ENCODE assay signal across 26 cellular contexts in the genomic region with DNA sequence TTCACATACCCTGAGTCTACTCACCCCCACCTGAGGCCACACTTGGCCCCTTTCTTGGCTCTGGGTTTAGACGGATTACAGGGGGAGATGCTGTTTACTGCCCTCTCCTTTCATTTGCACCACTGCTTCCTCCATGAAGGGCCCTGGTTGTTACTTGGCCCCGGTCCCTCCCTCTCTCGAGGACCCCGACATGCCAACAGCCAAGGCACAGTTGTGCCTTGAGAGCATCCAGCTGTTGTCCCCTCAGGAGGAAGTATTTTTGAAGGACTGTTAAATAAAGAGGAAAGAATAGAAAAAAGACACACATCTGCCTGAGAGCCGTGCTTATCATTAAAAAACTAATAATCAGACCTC. TPM values are rescaled to one million over a fixed set of nuclear protein-coding genes. Genes with fewer than 3 reads are reported as not detected.
A peak's percentile ranks its signal among the peaks of the same experiment; 100 is the strongest.
DNase-seq lines count a peak whose midpoint lies in the region; ATAC-seq, FAIRE-seq and TF ChIP-seq lines count a peak whose summit lies in the region.
"Had no signal": no experiment of that assay in that cellular context is flagged by ENCODE, and none has a peak within 500 bp of the region (broad histone marks: within the 10 kb centered on the region; RNA-seq: fewer than 3 reads in every experiment).

No MANE protein-coding gene starts in this region.

- no peak overlapping the region for H2AFZ ChIP-seq in astrocyte (ENCODE audit: low read depth, low read length)
- H2AFZ ChIP-seq in mesenchymal stem cell (ENCODE audit: low read depth, low read length): no peak overlapping the region

- peak overlapping the region; percentile 44 to 95 for H3K18ac ChIP-seq in mesenchymal stem cell (ENCODE audit: low read depth in 1 of 2, low read length in 2 of 2)

- H2AK5ac ChIP-seq in mesenchymal stem cell (ENCODE audit: low read length, severe bottlenecking): peak overlapping the region; percentile 95

- no peak for TF ChIP-seq EP300 in transverse colon (IDR thresholded peaks at IDR 0.05; ENCODE audit: low read depth)

- TF ChIP-seq POLR2A in breast epithelium (IDR thresholded peaks at IDR 0.05) (no peak), transverse colon (IDR thresholded peaks at IDR 0.05) (no peak), GM18505 (IDR thresholded peaks at IDR 0.05; ENCODE audit: borderline replicate concordance, extremely low read depth, insufficient read depth, insufficient read length) (no peak)

- H3K4me1 Mint-ChIP-seq in MCF 10A (ENCODE audit: insufficient read depth, unreplicated experiment) (peaks cover 13% of the 10 kb centered on the region), astrocyte (ENCODE audit: low read depth, unreplicated experiment) (peaks cover 47% of the 10 kb centered on the region)
- H3K4me1 Mint-ChIP-seq: activated CD4-positive, alpha-beta memory T cell treated with anti-CD3 and anti-CD28 coated beads, Interleukin-2, amount 10 ng/mL, durations not matched to agents 7 days and 5 days; activated naive CD8-positive, alpha-beta T cell treated with anti-CD3 and anti-CD28 coated beads, Interleukin-2, amount 50 U/mL, for 24 hours; B cell; T-cell had no signal

- H3K27ac Mint-ChIP-seq in MCF 10A (ENCODE audit: low read depth, unreplicated experiment) (peak overlapping the region; percentile 54), astrocyte (ENCODE audit: unreplicated experiment) (peak overlapping the region; percentile 91)
- H3K27ac Mint-ChIP-seq: activated CD4-positive, alpha-beta memory T cell treated with anti-CD3 and anti-CD28 coated beads, Interleukin-2, amount 10 ng/mL, durations not matched to agents 7 days and 5 days; activated naive CD8-positive, alpha-beta T cell treated with anti-CD3 and anti-CD28 coated beads, Interleukin-2, amount 50 U/mL, for 24 hours; B cell; T-cell had no signal

- peaks cover 84% of the 10 kb centered on the region for H3K36me3 Mint-ChIP-seq in MCF 10A (ENCODE audit: insufficient read depth, unreplicated experiment)
- peaks cover 39% of the 10 kb centered on the region for H3K36me3 Mint-ChIP-seq in astrocyte (ENCODE audit: low read depth, unreplicated experiment)
- H3K36me3 Mint-ChIP-seq: T-cell had no signal

- FAIRE-seq in astrocyte (lab: Jason Lieb, UNC): no peak
- FAIRE-seq in pancreas (lab: Jason Lieb, UNC): no peak
- FAIRE-seq: bronchial epithelial cell, islet of Langerhans had no signal

- no peaks in the 10 kb centered on the region for H3K36me3 ChIP-seq in breast epithelium
- H3K36me3 ChIP-seq in astrocyte (ENCODE audit: insufficient read depth, low read length): peaks cover 11% of the 10 kb centered on the region
- peaks cover 20 to 58% of the 10 kb centered on the region in 2 experiments for H3K36me3 ChIP-seq in mesenchymal stem cell (ENCODE audit: control insufficient read depth in 1 of 2, insufficient read depth in 2 of 2, low read depth in 1 of 2, low read length in 2 of 2)
- H3K36me3 ChIP-seq in transverse colon: peaks cover 0 to 15% (median 4%) of the 10 kb centered on the region in 4 donors
- no peaks in the 10 kb centered on the region for H3K36me3 ChIP-seq in pancreas
- H3K36me3 ChIP-seq: neutrophil had no signal

- in situ Hi-C loops in transverse colon (cut with MboI; ENCODE audit: low pct_ligation_motif_present in 1 of 4, low pct_unique_long_range_greater_than_20kb in 1 of 4, low sequenced_read_pairs in 3 of 4): no loop called here

- H3K9me3 ChIP-seq in breast epithelium (no peaks in the 10 kb centered on the region), astrocyte (ENCODE audit: insufficient read depth, low read depth, low read length) (no peaks in the 10 kb centered on the region), mesenchymal stem cell (ENCODE audit: control insufficient read depth, low read length) (no peaks in the 10 kb centered on the region), transverse colon (no peaks in the 10 kb centered on the region), pancreas (no peaks in the 10 kb centered on the region)
- H3K9me3 ChIP-seq: neutrophil had no signal

- peak overlapping the region; percentile 17 for H2BK15ac ChIP-seq in mesenchymal stem cell (ENCODE audit: low read depth, poor library complexity, severe bottlenecking)

- no peak overlapping the region for H3K4me2 ChIP-seq in astrocyte (ENCODE audit: low read length)
- H3K4me2 ChIP-seq in mesenchymal stem cell (ENCODE audit: low read length, poor library complexity, severe bottlenecking): no peak overlapping the region

- H2BK120ac ChIP-seq in mesenchymal stem cell (ENCODE audit: low read depth, low read length): peak overlapping the region; percentile 44

- BruUV-seq in MCF 10A (replicated peaks; lab: Mats Ljungman, UMichigan): no TSS peak

- H3K14ac ChIP-seq in mesenchymal stem cell (ENCODE audit: low read length in 2 of 2): no peak overlapping the region

- peak overlapping the region; percentile 98 for H4K91ac ChIP-seq in mesenchymal stem cell (ENCODE audit: low read length)

- intact Hi-C loops in MCF 10A (cut with micrococcal nuclease) (no loop called here), breast epithelium (cut with DNase I; ENCODE audit: low total_unique reads) (loop anchor here (2.0 kb wide), 1 partner anchor 75 kb away; no protein-coding TSS in a partner anchor), transverse colon (cut with DNase I; ENCODE audit: low total_unique reads) (no loop called here), pancreas (cut with DNase I) (no loop called here)

- H3K27me3 Mint-ChIP-seq in MCF 10A (ENCODE audit: insufficient read depth, unreplicated experiment) (no peaks in the 10 kb centered on the region), astrocyte (ENCODE audit: low read depth, unreplicated experiment) (no peaks in the 10 kb centered on the region)
- H3K27me3 Mint-ChIP-seq: activated naive CD8-positive, alpha-beta T cell treated with anti-CD3 and anti-CD28 coated beads, Interleukin-2, amount 50 U/mL, for 24 hours had no signal

- H3K79me1 ChIP-seq in mesenchymal stem cell (replicated peaks; ENCODE audit: low read length, poor library complexity, severe bottlenecking): peaks cover 17% of the 10 kb centered on the region

- peaks cover 2% of the 10 kb centered on the region for H4K20me1 ChIP-seq in astrocyte (ENCODE audit: insufficient read depth, low read length)

- H3K4me3 ChIP-seq in breast epithelium (no peak overlapping the region), astrocyte (ENCODE audit: insufficient read depth, low read depth, low read length) (no peak overlapping the region), mesenchymal stem cell (ENCODE audit: insufficient read depth in 1 of 2, low read depth in 1 of 2, low read length in 2 of 2) (peak overlapping the region in 1 of 2 experiments; percentile 32), transverse colon (no peak overlapping the region), pancreas (no peak overlapping the region)

- H3K4me3 Mint-ChIP-seq in MCF 10A (ENCODE audit: unreplicated experiment): no peak overlapping the region
- H3K4me3 Mint-ChIP-seq in astrocyte (ENCODE audit: unreplicated experiment): peak overlapping the region; percentile 54
- H3K4me3 Mint-ChIP-seq: activated CD4-positive, alpha-beta memory T cell treated with anti-CD3 and anti-CD28 coated beads, Interleukin-2, amount 10 ng/mL, durations not matched to agents 7 days and 5 days; activated naive CD8-positive, alpha-beta T cell treated with anti-CD3 and anti-CD28 coated beads, Interleukin-2, amount 50 U/mL, for 24 hours; B cell; T-cell had no signal

- no peak overlapping the region for H3K23ac ChIP-seq in mesenchymal stem cell (ENCODE audit: low read length in 2 of 2)

- H3K4me1 ChIP-seq in breast epithelium (no peaks in the 10 kb centered on the region), astrocyte (ENCODE audit: insufficient read depth, low read length) (peaks cover 44% of the 10 kb centered on the region), mesenchymal stem cell (ENCODE audit: control insufficient read depth, insufficient read depth, low read depth, low read length) (peaks cover 33% of the 10 kb centered on the region), transverse colon (peaks cover 3 to 25% (median 14%) of the 10 kb centered on the region in 4 donors), pancreas (no peaks in the 10 kb centered on the region)

- no peak for TF ChIP-seq CTCF in MCF 10A (IDR thresholded peaks at IDR 0.05; ENCODE audit: unreplicated experiment)
- no peak for TF ChIP-seq CTCF in breast epithelium (IDR thresholded peaks at IDR 0.05)
- no peak for TF ChIP-seq CTCF in astrocyte (IDR thresholded peaks at IDR 0.05; ENCODE audit: insufficient read depth, low read depth, low read length)
- no peak for TF ChIP-seq CTCF in transverse colon (IDR thresholded peaks at IDR 0.05)
- TF ChIP-seq CTCF in pancreas (IDR thresholded peaks at IDR 0.05): no peak

- no peaks in the 10 kb centered on the region for H3K9me3 Mint-ChIP-seq in MCF 10A (ENCODE audit: unreplicated experiment)
- H3K9me3 Mint-ChIP-seq in astrocyte (ENCODE audit: unreplicated experiment): no peaks in the 10 kb centered on the region
- H3K9me3 Mint-ChIP-seq: activated CD4-positive, alpha-beta memory T cell treated with anti-CD3 and anti-CD28 coated beads, Interleukin-2, amount 10 ng/mL, durations not matched to agents 7 days and 5 days; activated naive CD8-positive, alpha-beta T cell treated with anti-CD3 and anti-CD28 coated beads, Interleukin-2, amount 50 U/mL, for 24 hours; T-cell had no signal

- peak overlapping the region; percentile 97 to 99 for H2BK12ac ChIP-seq in mesenchymal stem cell (ENCODE audit: low read length in 2 of 2)

- CTCF ChIA-PET in MCF 10A (lab: Yijun Ruan, JAX): no interaction called here

- DNase-seq in MCF 10A (ENCODE audit: unreplicated experiment): no peak
- no peak for DNase-seq in breast epithelium (ENCODE audit: low spot score in 2 of 2)
- no peak for DNase-seq in astrocyte (ENCODE audit: low read depth)
- no peak for DNase-seq in mesenchymal stem cell
- DNase-seq in transverse colon: no peak
- DNase-seq in pancreas: no peak
- DNase-seq in superior temporal gyrus (ENCODE audit: extremely low spot score): no peak
- DNase-seq: activated CD4-positive, alpha-beta memory T cell treated with anti-CD3 and anti-CD28 coated beads, Interleukin-2, amount 10 ng/mL, durations not matched to agents 7 days and 5 days; activated gamma-delta T cell; activated naive CD8-positive, alpha-beta T cell treated with anti-CD3 and anti-CD28 coated beads, Interleukin-2, amount 50 U/mL, for 24 hours; DMS53; foreskin keratinocyte; GDM1; hypothalamus; KG1; mammary epithelial cell; NCI-H1436 treated with DMSO at 0.1 percent for 48 hours; NCI-H526 treated with DMSO at 0.1 percent for 48 hours; T-cell had no signal

- H3K4ac ChIP-seq in mesenchymal stem cell (ENCODE audit: low read depth in 1 of 2, low read length in 2 of 2): peak overlapping the region; percentile 96 to 97

- H3K9ac ChIP-seq in astrocyte (ENCODE audit: low read length): no peak overlapping the region
- H3K9ac ChIP-seq in mesenchymal stem cell (ENCODE audit: low read length): peak overlapping the region; percentile 68

- 92% methylated on average over 4 of the region's 5 CpGs for WGBS in mesenchymal stem cell
- WGBS in transverse colon (ENCODE audit: low coverage in 1 of 2), 2 donors: 88 to 89% methylated on average over 5 of the region's 5 CpGs
- 94 to 99% methylated on average over 5 of the region's 5 CpGs for WGBS in pancreas, 2 donors

- H3K27ac ChIP-seq in breast epithelium: peak overlapping the region in 1 of 2 donors; percentile 85
- H3K27ac ChIP-seq in astrocyte (ENCODE audit: low read depth, low read length): no peak overlapping the region
- peak overlapping the region; percentile 97 for H3K27ac ChIP-seq in mesenchymal stem cell (ENCODE audit: low read length, poor library complexity, severe bottlenecking)
- peak overlapping the region; percentile 13 to 71 (median 66) for H3K27ac ChIP-seq in transverse colon
- no peak overlapping the region for H3K27ac ChIP-seq in pancreas
- H3K27ac ChIP-seq: 22Rv1, foreskin keratinocyte, neutrophil had no signal

- H4K8ac ChIP-seq in mesenchymal stem cell (ENCODE audit: low read length): peak overlapping the region; percentile 62

- peak overlapping the region; percentile 71 for H2BK5ac ChIP-seq in mesenchymal stem cell (ENCODE audit: low read depth, low read length, poor library complexity, severe bottlenecking)

- H3K27me3 ChIP-seq in breast epithelium (no peaks in the 10 kb centered on the region), astrocyte (ENCODE audit: insufficient read depth, low read length) (no peaks in the 10 kb centered on the region), mesenchymal stem cell (ENCODE audit: control insufficient read depth in 1 of 2, insufficient read depth in 1 of 2, low read length in 2 of 2) (no peaks in the 10 kb centered on the region), transverse colon (no peaks in the 10 kb centered on the region), pancreas (no peaks in the 10 kb centered on the region)
- H3K27me3 ChIP-seq: foreskin keratinocyte, neutrophil had no signal

- POLR2A ChIA-PET in MCF 10A (lab: Yijun Ruan, JAX): no interaction called here

- ATAC-seq in pancreas (no peak), GM18505 (IDR thresholded peaks at IDR 0.05; ENCODE audit: unreplicated experiment) (no peak)
- ATAC-seq: activated CD4-positive, CD25-positive, alpha-beta regulatory T cell treated with anti-CD3 and anti-CD28 coated beads, Interleukin-2, amount 50 U/mL, for 24 hours; activated naive CD8-positive, alpha-beta T cell treated with anti-CD3 and anti-CD28 coated beads, Interleukin-2, amount 50 U/mL, for 24 hours; foreskin keratinocyte; T-cell had no signal

- H3K79me2 ChIP-seq in astrocyte (ENCODE audit: insufficient read depth, low read length): no peaks in the 10 kb centered on the region

RNA-seq across cellular contexts. Expression of a gene that starts 44.0 kb away (rescaled TPM):
- total RNA-seq in MCF 10A (2022) (124 and 125 TPM in 2 replicates), breast epithelium (100 to 1,000 TPM in 1 of 3 donors, 10 to 100 TPM in 2; 35.7 to 271 (median 63.3) TPM), astrocyte (121 and 126 TPM in 2 replicates), transverse colon (10 to 100 TPM; 10.7 to 27.7 (median 21.7) TPM), pancreas (10 to 100 TPM; 10.8 to 30.6 (median 18.9) TPM)
- 138 TPM for polyA plus RNA-seq in mesenchymal stem cell (2013, experiment 1 of 2)
- polyA plus RNA-seq in mesenchymal stem cell (2013, experiment 2 of 2): 132 TPM
- 10 to 100 TPM; 27.2 to 55.4 TPM for polyA plus RNA-seq in pancreas

RNA-seq across cellular contexts. Expression of a gene that starts 44.1 kb away (rescaled TPM):
- total RNA-seq in MCF 10A (2022) (51.0 and 51.6 TPM in 2 replicates), breast epithelium (10 to 100 TPM; 18.1 to 26.2 (median 23.1) TPM), astrocyte (36.2 and 40.3 TPM in 2 replicates), transverse colon (100 to 1,000 TPM in 1 of 4 donors, 10 to 100 TPM in 3; 17.6 to 173 (median 22.2) TPM), pancreas (10 to 100 TPM in 4 of 6 donors, 1 to 10 TPM in 2; 7.0 to 13.2 (median 11.6) TPM)
- polyA plus RNA-seq in mesenchymal stem cell (2013, experiment 1 of 2): 26.5 TPM
- polyA plus RNA-seq in mesenchymal stem cell (2013, experiment 2 of 2): 27.3 TPM
- 10 to 100 TPM in 1 of 2 donors, 1 to 10 TPM in 1; 5.7 to 10.6 TPM for polyA plus RNA-seq in pancreas

Comparison
In these comparisons a context has a peak if more than half of its experiments do, and no peak if none do; other contexts are left out.
1. H3K27ac ChIP-seq: peak in mesenchymal stem cell (single experiment) and transverse colon (4 of 4); none in astrocyte (single experiment) and pancreas (0 of 4).